Comparison of ENCODE assay signal across 19 cellular contexts in the genomic region with DNA sequence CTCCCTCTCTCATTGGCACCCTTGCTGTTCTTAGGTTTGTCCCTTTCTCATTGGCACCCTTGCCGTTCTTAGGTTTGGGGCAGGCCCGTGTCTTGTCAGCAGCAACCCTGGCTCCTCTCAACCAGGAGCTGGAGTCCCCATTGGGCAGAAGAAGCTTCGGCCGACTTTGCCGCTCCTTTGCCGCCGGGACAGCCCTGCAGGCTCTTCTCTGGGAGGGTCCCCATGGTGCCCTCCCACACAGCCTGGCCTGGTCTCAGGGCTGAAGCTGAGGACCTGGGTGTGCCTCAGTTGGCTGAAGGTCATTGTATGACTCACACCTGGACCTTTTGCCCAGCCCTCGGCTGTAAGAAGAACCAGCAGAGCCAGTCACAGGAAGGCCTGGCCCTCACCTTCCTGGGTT. TPM values are rescaled to one million over a fixed set of nuclear protein-coding genes. Genes with fewer than 3 reads are reported as not detected.
DNase-seq lines count a peak whose midpoint lies in the region; ATAC-seq and TF ChIP-seq lines count a peak whose summit lies in the region.
"Had no signal": no experiment of that assay in that cellular context is flagged by ENCODE, and none has a peak within 500 bp of the region (broad histone marks: within the 10 kb centered on the region; RNA-seq: fewer than 3 reads in every experiment).

No MANE protein-coding gene starts in this region.

- peak overlapping the region; percentile 42 for H3K4me3 Mint-ChIP-seq in MCF 10A (ENCODE audit: unreplicated experiment)
- H3K4me3 Mint-ChIP-seq: activated naive CD4-positive, alpha-beta T cell treated with anti-CD3 and anti-CD28 coated beads, Interleukin-2, amount 50 U/mL, for 24 hours; activated T-cell treated with anti-CD3 and anti-CD28 coated beads, Interleukin-2, amount 50 U/mL, for 24 hours; stimulated activated effector memory CD8-positive, alpha-beta T cell treated with anti-CD3 and anti-CD28 coated beads, Interleukin-12 subunit alpha, Interleukin-12 subunit beta, amount 100 ng/mL, for 72 hours had no signal

- H3K4me1 ChIP-seq in breast epithelium (no peaks in the 10 kb centered on the region), esophagus (ENCODE audit: control insufficient read depth in 2 of 2, insufficient read depth in 2 of 2, low read length in 1 of 2) (peaks cover 0 to 13% of the 10 kb centered on the region in 2 donors), mucosa of descending colon (ENCODE audit: low read depth) (peaks cover 20% of the 10 kb centered on the region), upper lobe of right lung (no peaks in the 10 kb centered on the region)

- no peak for TF ChIP-seq POLR2A in breast epithelium (IDR thresholded peaks at IDR 0.05)

- H3K27ac ChIP-seq in breast epithelium (no peak overlapping the region), esophagus (ENCODE audit: low read depth in 2 of 2, low read length in 1 of 2) (peak overlapping the region; percentile 21 to 84), upper lobe of right lung (no peak overlapping the region)
- H3K27ac ChIP-seq: C4-2B, ovary had no signal

- TF ChIP-seq CTCF in MCF 10A (IDR thresholded peaks at IDR 0.05; ENCODE audit: unreplicated experiment) (no peak), breast epithelium (IDR thresholded peaks at IDR 0.05) (no peak), mucosa of descending colon (IDR thresholded peaks at IDR 0.05) (no peak), upper lobe of right lung (IDR thresholded peaks at IDR 0.05) (no peak)

- H3K4me3 ChIP-seq in breast epithelium, result no peak overlapping the region
- H3K4me3 ChIP-seq in esophagus (ENCODE audit: low read depth in 1 of 2, low read length in 2 of 2), result no peak overlapping the region
- H3K4me3 ChIP-seq in mucosa of descending colon, result no peak overlapping the region
- H3K4me3 ChIP-seq in upper lobe of right lung, result no peak overlapping the region
- H3K4me3 ChIP-seq: ovary had no signal

- peaks cover 54% of the 10 kb centered on the region for H3K4me1 Mint-ChIP-seq in MCF 10A (ENCODE audit: insufficient read depth, unreplicated experiment)
- H3K4me1 Mint-ChIP-seq: activated naive CD4-positive, alpha-beta T cell treated with anti-CD3 and anti-CD28 coated beads, Interleukin-2, amount 50 U/mL, for 24 hours had no signal

- no TSS peak for BruUV-seq in MCF 10A (replicated peaks; lab: Mats Ljungman, UMichigan)

- H3K27me3 ChIP-seq in breast epithelium (no peaks in the 10 kb centered on the region), esophagus (ENCODE audit: control insufficient read depth in 1 of 2, insufficient read depth in 2 of 2, low read length in 2 of 2) (no peaks in the 10 kb centered on the region), upper lobe of right lung (no peaks in the 10 kb centered on the region)
- H3K27me3 ChIP-seq: ovary had no signal

- POLR2A ChIA-PET in MCF 10A (lab: Yijun Ruan, JAX), result interaction anchor here (0.7 to 3.4 kb wide), 11 partner anchors 11 to 615 kb away, joined by 3 to 16 read pairs (median 3); no protein-coding TSS in a partner anchor

- H3K9me3 ChIP-seq in breast epithelium (no peaks in the 10 kb centered on the region), esophagus (ENCODE audit: control insufficient read depth in 2 of 2, insufficient read depth in 1 of 2, low read depth in 1 of 2, low read length in 1 of 2) (no peaks in the 10 kb centered on the region), mucosa of descending colon (no peaks in the 10 kb centered on the region), upper lobe of right lung (no peaks in the 10 kb centered on the region)
- H3K9me3 ChIP-seq: ovary had no signal

- intact Hi-C loops in MCF 10A (cut with micrococcal nuclease) (loop anchor here (5.0 kb wide), 1 partner anchor 60 kb away; the partner anchor contains the start of gene PPP1R14C), breast epithelium (cut with DNase I; ENCODE audit: low total_unique reads) (no loop called here), mucosa of descending colon (cut with DNase I, micrococcal nuclease) (no loop called here), upper lobe of right lung (cut with DNase I) (no loop called here)

- no peaks in the 10 kb centered on the region for H3K9me3 Mint-ChIP-seq in MCF 10A (ENCODE audit: unreplicated experiment)
- H3K9me3 Mint-ChIP-seq: activated naive CD4-positive, alpha-beta T cell treated with anti-CD3 and anti-CD28 coated beads, Interleukin-2, amount 50 U/mL, for 24 hours; activated T-cell treated with anti-CD3 and anti-CD28 coated beads, Interleukin-2, amount 50 U/mL, for 24 hours; stimulated activated effector memory CD8-positive, alpha-beta T cell treated with anti-CD3 and anti-CD28 coated beads, Interleukin-12 subunit alpha, Interleukin-12 subunit beta, amount 100 ng/mL, for 72 hours had no signal

- DNase-seq in MCF 10A (ENCODE audit: unreplicated experiment), result peak; percentile 57
- no peak for DNase-seq in breast epithelium (ENCODE audit: low spot score in 2 of 2)
- peak; percentile 67 to 77 (median 73) for DNase-seq in mucosa of descending colon
- no peak for DNase-seq in upper lobe of right lung
- no peak for DNase-seq in NCI-H1436 treated with DMSO at 0.1 percent for 48 hours (lab: John Stamatoyannopoulos, UW)
- no peak for DNase-seq in HUDEP-2 (lab: John Stamatoyannopoulos, UW; ENCODE audit: unreplicated experiment in 76 of 76)
- DNase-seq: 8988T; activated CD4-positive, alpha-beta T cell treated with anti-CD3 and anti-CD28 coated beads, Interleukin-2, amount 50 U/mL, for 48 hours; activated T-cell treated with anti-CD3 and anti-CD28 coated beads, Interleukin-2, amount 50 U/mL, for 24 hours; DND-41; effector CD4-positive, alpha-beta T cell; foreskin melanocyte; NCI-H1105; ovary had no signal

- peaks cover 12% of the 10 kb centered on the region for H3K36me3 Mint-ChIP-seq in MCF 10A (ENCODE audit: insufficient read depth, unreplicated experiment)
- H3K36me3 Mint-ChIP-seq: activated naive CD4-positive, alpha-beta T cell treated with anti-CD3 and anti-CD28 coated beads, Interleukin-2, amount 50 U/mL, for 24 hours; stimulated activated effector memory CD8-positive, alpha-beta T cell treated with anti-CD3 and anti-CD28 coated beads, Interleukin-12 subunit alpha, Interleukin-12 subunit beta, amount 100 ng/mL, for 72 hours had no signal

- peak overlapping the region; percentile 95 for H3K27ac Mint-ChIP-seq in MCF 10A (ENCODE audit: low read depth, unreplicated experiment)
- H3K27ac Mint-ChIP-seq: activated naive CD4-positive, alpha-beta T cell treated with anti-CD3 and anti-CD28 coated beads, Interleukin-2, amount 50 U/mL, for 24 hours; activated T-cell treated with anti-CD3 and anti-CD28 coated beads, Interleukin-2, amount 50 U/mL, for 24 hours; stimulated activated effector memory CD8-positive, alpha-beta T cell treated with anti-CD3 and anti-CD28 coated beads, Interleukin-12 subunit alpha, Interleukin-12 subunit beta, amount 100 ng/mL, for 72 hours had no signal

- 63 to 72% methylated on average over 8 of the region's 8 CpGs for WGBS in esophagus, 2 donors

- ATAC-seq in mucosa of descending colon (peak; percentile 83), upper lobe of right lung (peak; percentile 26), GM21576 (IDR thresholded peaks at IDR 0.05; ENCODE audit: unreplicated experiment) (no peak)

- no peaks in the 10 kb centered on the region for H3K36me3 ChIP-seq in breast epithelium
- H3K36me3 ChIP-seq in esophagus (ENCODE audit: control insufficient read depth in 2 of 2, insufficient read depth in 2 of 2, low read length in 1 of 2), result no peaks in the 10 kb centered on the region
- H3K36me3 ChIP-seq in mucosa of descending colon (ENCODE audit: low read depth), result no peaks in the 10 kb centered on the region
- no peaks in the 10 kb centered on the region for H3K36me3 ChIP-seq in upper lobe of right lung
- H3K36me3 ChIP-seq: ovary had no signal

- no peaks in the 10 kb centered on the region for H3K27me3 Mint-ChIP-seq in MCF 10A (ENCODE audit: insufficient read depth, unreplicated experiment)
- H3K27me3 Mint-ChIP-seq: activated naive CD4-positive, alpha-beta T cell treated with anti-CD3 and anti-CD28 coated beads, Interleukin-2, amount 50 U/mL, for 24 hours had no signal

- CTCF ChIA-PET in MCF 10A (lab: Yijun Ruan, JAX), result no interaction called here

RNA-seq across cellular contexts. Expression of gene PPP1R14C, which starts 59.6 kb away (rescaled TPM):
- total RNA-seq in MCF 10A (2022) (32.0 and 38.7 TPM in 2 replicates), breast epithelium (1 to 10 TPM in 2 of 3 donors, not detected in 1; 3.3 to 5.6 TPM), mucosa of descending colon (10 to 100 TPM; 11.1 to 33.5 (median 25.2) TPM), upper lobe of right lung (10.0 TPM)
- polyA plus RNA-seq in esophagus, result 10 to 100 TPM in 1 of 2 donors, 1 to 10 TPM in 1; 7.8 to 12.4 TPM

Comparison
In these comparisons a context has a peak if more than half of its experiments do, and no peak if none do; other contexts are left out.
1. DNase-seq: peak in MCF 10A (single experiment) and mucosa of descending colon (3 of 3); none in breast epithelium (0 of 2), upper lobe of right lung (single experiment), NCI-H1436 treated with DMSO at 0.1 percent for 48 hours (single experiment) and HUDEP-2 (0 of 76).
2. H3K27ac ChIP-seq: peak in esophagus (2 of 2); none in breast epithelium (0 of 2) and upper lobe of right lung (single experiment).